ENCODE assay signal across 12 cellular contexts in the genomic region with DNA sequence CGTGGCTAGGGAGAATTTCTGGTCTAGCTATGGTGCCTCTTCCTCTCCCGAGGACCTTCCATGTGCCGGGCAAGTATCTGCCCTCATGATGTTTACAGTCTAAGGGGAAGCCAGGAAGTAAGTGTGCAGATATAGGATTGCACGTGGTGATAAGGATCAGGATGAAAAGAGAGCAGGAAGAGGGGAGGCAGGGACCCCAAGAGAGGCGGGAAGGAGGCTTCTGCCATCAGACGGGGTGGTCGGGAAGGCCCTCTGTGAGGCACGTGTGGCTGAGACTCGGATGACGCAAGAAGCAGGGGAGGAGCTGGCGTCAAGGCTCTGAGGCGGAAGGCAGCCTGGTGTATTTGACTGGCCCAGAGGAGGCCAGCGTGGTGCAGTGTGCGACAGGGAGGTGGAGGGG. TPM values are rescaled to one million over a fixed set of nuclear protein-coding genes. Genes with fewer than 3 reads are reported as not detected.
DNase-seq lines count a peak whose midpoint lies in the region; ATAC-seq and TF ChIP-seq lines count a peak whose summit lies in the region.
"Had no signal": no experiment of that assay in that cellular context is flagged by ENCODE, and none has a peak within 500 bp of the region (broad histone marks: within the 10 kb centered on the region; RNA-seq: fewer than 3 reads in every experiment).

No MANE protein-coding gene starts in this region.

- H4K20me1 ChIP-seq in GM23338 (replicated peaks; ENCODE audit: insufficient read depth) (no peaks in the 10 kb centered on the region), smooth muscle cell (ENCODE audit: low read depth) (peaks cover 35% of the 10 kb centered on the region)

- H3K79me2 ChIP-seq in GM23338 (replicated peaks; ENCODE audit: insufficient read depth) (no peaks in the 10 kb centered on the region), smooth muscle cell (ENCODE audit: low read depth) (no peaks in the 10 kb centered on the region)

- H3K27ac Mint-ChIP-seq in CD4-positive, alpha-beta memory T cell = peak overlapping the region in 2 of 7 donors; percentile 53 to 75
- H3K27ac Mint-ChIP-seq in GM23338 = no peak overlapping the region
- no peak overlapping the region for H3K27ac Mint-ChIP-seq in activated T-helper 17 cell treated with anti-CD3 and anti-CD28 coated beads, Interleukin-2, amount 50 U/mL, for 72 hours
- H3K27ac Mint-ChIP-seq in memory B cell = peak overlapping the region; percentile 85
- H3K27ac Mint-ChIP-seq: endodermal cell, nephron progenitor cell had no signal

- intact Hi-C loops in CD4-positive, alpha-beta memory T cell (cut with micrococcal nuclease) = no loop called here

- DNase-seq in CD4-positive, alpha-beta memory T cell = no peak
- DNase-seq in GM23338 (ENCODE audit: low spot score) (peak; percentile 50), memory B cell (ENCODE audit: low spot score in 2 of 2) (no peak), smooth muscle cell (lab: John Stamatoyannopoulos, UW; ENCODE audit: unreplicated experiment) (no peak), NCI-H1694 treated with DMSO at 0.1 percent for 48 hours (lab: John Stamatoyannopoulos, UW) (no peak), NOMO-1 treated with dmso at 0.1 percent for 144 hours (lab: John Stamatoyannopoulos, UW; ENCODE audit: unreplicated experiment) (no peak)
- DNase-seq: PC-9, T1000 had no signal

- H2AFZ ChIP-seq in GM23338 (peak overlapping the region; percentile 56; the same call in 1 of the 2 replicates), smooth muscle cell (ENCODE audit: low read depth) (no peak overlapping the region)
- H2AFZ ChIP-seq: PC-9 had no signal

- peaks cover 43% of the 10 kb centered on the region for H3K4me1 ChIP-seq in CD4-positive, alpha-beta memory T cell (ENCODE audit: insufficient read depth, low read length)
- H3K4me1 ChIP-seq in GM23338 (ENCODE audit: insufficient read depth) = peaks cover 4% of the 10 kb centered on the region; the same call in 1 of the 2 replicates
- peaks cover 10% of the 10 kb centered on the region for H3K4me1 ChIP-seq in smooth muscle cell (ENCODE audit: low read depth)

- H3K9ac ChIP-seq in smooth muscle cell (ENCODE audit: low read depth) = no peak overlapping the region

- H3K9me3 Mint-ChIP-seq in CD4-positive, alpha-beta memory T cell = no peaks in the 10 kb centered on the region
- H3K9me3 Mint-ChIP-seq in GM23338 (peaks cover 3% of the 10 kb centered on the region; the same call in 1 of the 3 replicates), memory B cell (no peaks in the 10 kb centered on the region)
- H3K9me3 Mint-ChIP-seq in activated T-helper 17 cell treated with anti-CD3 and anti-CD28 coated beads, Interleukin-2, amount 50 U/mL, for 72 hours = no peaks in the 10 kb centered on the region
- H3K9me3 Mint-ChIP-seq: endodermal cell, nephron progenitor cell had no signal

- H3K36me3 ChIP-seq in CD4-positive, alpha-beta memory T cell (ENCODE audit: insufficient read depth, low read length) = no peaks in the 10 kb centered on the region
- no peaks in the 10 kb centered on the region for H3K36me3 ChIP-seq in GM23338 (ENCODE audit: insufficient read depth)
- H3K36me3 ChIP-seq in smooth muscle cell (ENCODE audit: low read depth) = no peaks in the 10 kb centered on the region

- POLR2A ChIA-PET in CD4-positive, alpha-beta memory T cell (lab: Charles Lee; ENCODE audit: partially characterized antibody) = interaction anchor here (1.3 kb wide), 1 partner anchor 59 kb away, joined by 4 read pairs; no protein-coding TSS in a partner anchor

- peaks cover 7 to 18% of the 10 kb centered on the region in 2 donors for H3K27me3 Mint-ChIP-seq in CD4-positive, alpha-beta memory T cell
- H3K27me3 Mint-ChIP-seq in GM23338 (ENCODE audit: insufficient read depth, low read depth, poor library complexity) = peaks cover 37% of the 10 kb centered on the region
- peaks cover 8% of the 10 kb centered on the region for H3K27me3 Mint-ChIP-seq in activated T-helper 17 cell treated with anti-CD3 and anti-CD28 coated beads, Interleukin-2, amount 50 U/mL, for 72 hours
- H3K27me3 Mint-ChIP-seq in memory B cell = peaks cover 4% of the 10 kb centered on the region

- H3K4me3 Mint-ChIP-seq in CD4-positive, alpha-beta memory T cell = peak overlapping the region in 7 of 8 donors; percentile 33 to 86 (median 72)
- H3K4me3 Mint-ChIP-seq in GM23338 (peak overlapping the region; percentile 54), memory B cell (peak overlapping the region; percentile 93)
- H3K4me3 Mint-ChIP-seq in activated T-helper 17 cell treated with anti-CD3 and anti-CD28 coated beads, Interleukin-2, amount 50 U/mL, for 72 hours = peak overlapping the region; percentile 42
- H3K4me3 Mint-ChIP-seq: endodermal cell, nephron progenitor cell had no signal

- 63% methylated on average over 14 of the region's 14 CpGs for WGBS in smooth muscle cell (ENCODE audit: low lambda C conversion rate)

- peak overlapping the region in 1 of 2 donors; percentile 27 for H3K4me3 ChIP-seq in CD4-positive, alpha-beta memory T cell (ENCODE audit: low read length in 2 of 2)
- H3K4me3 ChIP-seq in GM23338 (peak overlapping the region; percentile 57), smooth muscle cell (no peak overlapping the region)
- H3K4me3 ChIP-seq: PC-9 had no signal

- H3K9me3 ChIP-seq in CD4-positive, alpha-beta memory T cell (ENCODE audit: control insufficient read depth in 1 of 2, low read length in 2 of 2) = no peaks in the 10 kb centered on the region
- H3K9me3 ChIP-seq in smooth muscle cell (replicated peaks; ENCODE audit: low read depth) = no peaks in the 10 kb centered on the region
- H3K9me3 ChIP-seq: testis had no signal

- TF ChIP-seq CTCF in GM23338 (conservative IDR thresholded peaks at IDR 0.05; ENCODE audit: low read depth in 2 of 2) = no peak
- TF ChIP-seq CTCF in smooth muscle cell (IDR thresholded peaks at IDR 0.05; ENCODE audit: borderline replicate concordance, insufficient read depth, poor library complexity, severe bottlenecking) = no peak

- peaks cover 12% of the 10 kb centered on the region for H3K27me3 ChIP-seq in CD4-positive, alpha-beta memory T cell (ENCODE audit: insufficient read depth, low read length)
- H3K27me3 ChIP-seq in GM23338 (ENCODE audit: insufficient read depth) (peaks cover 27% of the 10 kb centered on the region), smooth muscle cell (ENCODE audit: low read depth) (peaks cover 49% of the 10 kb centered on the region)
- H3K27me3 ChIP-seq: testis had no signal

- CTCF ChIA-PET in CD4-positive, alpha-beta memory T cell (lab: Charles Lee; ENCODE audit: partially characterized antibody) = interaction anchor here (3.0 kb wide), 1 partner anchor 18 kb away, joined by 9 read pairs; no protein-coding TSS in a partner anchor

- no peaks in the 10 kb centered on the region for H3K9me2 ChIP-seq in GM23338 (ENCODE audit: insufficient read depth)

- no peaks in the 10 kb centered on the region for H3K36me3 Mint-ChIP-seq in CD4-positive, alpha-beta memory T cell
- H3K36me3 Mint-ChIP-seq in GM23338 (ENCODE audit: low read depth) (no peaks in the 10 kb centered on the region; the same call in 2 of the 3 replicates), memory B cell (no peaks in the 10 kb centered on the region)
- H3K36me3 Mint-ChIP-seq in activated T-helper 17 cell treated with anti-CD3 and anti-CD28 coated beads, Interleukin-2, amount 50 U/mL, for 72 hours (ENCODE audit: low read depth) = no peaks in the 10 kb centered on the region

- H3K27ac ChIP-seq in CD4-positive, alpha-beta memory T cell (ENCODE audit: low read depth, low read length) = no peak overlapping the region
- no peak overlapping the region for H3K27ac ChIP-seq in GM23338 (ENCODE audit: low read depth)
- no peak overlapping the region for H3K27ac ChIP-seq in smooth muscle cell (ENCODE audit: low read depth)
- H3K27ac ChIP-seq: PC-9, testis had no signal

- H3K4me1 Mint-ChIP-seq in CD4-positive, alpha-beta memory T cell = peaks cover 19 to 37% (median 28%) of the 10 kb centered on the region in 4 donors
- H3K4me1 Mint-ChIP-seq in GM23338 = peaks cover 17% of the 10 kb centered on the region
- H3K4me1 Mint-ChIP-seq in activated T-helper 17 cell treated with anti-CD3 and anti-CD28 coated beads, Interleukin-2, amount 50 U/mL, for 72 hours = peaks cover 4% of the 10 kb centered on the region
- H3K4me1 Mint-ChIP-seq in memory B cell = peaks cover 38% of the 10 kb centered on the region

- H3F3A ChIP-seq in GM23338 (replicated peaks; ENCODE audit: low read depth) (peaks cover 8% of the 10 kb centered on the region; the same call in 1 of the 2 replicates), smooth muscle cell (ENCODE audit: low read depth) (no peaks in the 10 kb centered on the region)

- ATAC-seq in GM23338 = peak; percentile 9; the same call in 2 of the 3 replicates
- no peak for ATAC-seq in activated T-helper 17 cell treated with anti-CD3 and anti-CD28 coated beads, Interleukin-2, amount 50 U/mL, for 72 hours (replicated peaks)
- no peak for ATAC-seq in memory B cell (ENCODE audit: low read depth)

- H3K4me2 ChIP-seq in GM23338 (peak overlapping the region; percentile 85), smooth muscle cell (no peak overlapping the region)
- H3K4me2 ChIP-seq: PC-9 had no signal

TF ChIP-seq in GM23338, 12 proteins besides CTCF, POLR2A, EP300 and RAD21 (continues in another document):
- TF ChIP-seq POLR2AphosphoS5 (IDR thresholded peaks at IDR 0.05; ENCODE audit: low read depth) = no peak

RNA-seq across cellular contexts. Expression of a gene that starts 0.7 kb away (rescaled TPM):
- total RNA-seq in CD4-positive, alpha-beta memory T cell = 10 to 100 TPM; 79.3 to 82.0 TPM
- polyA plus RNA-seq in CD4-positive, alpha-beta memory T cell = 10 to 100 TPM; 11.9 to 45.3 TPM
- 36.2 and 51.9 TPM in 2 replicates for total RNA-seq in GM23338 (2014; rRNA removed; shearing (Covaris generic))
- polyA plus RNA-seq in GM23338 (2016; fragmentation: Nextera tagmentation; extraction: Ambion mirVana) (7.7 and 8.0 TPM in 2 replicates), smooth muscle cell (19.8 and 26.0 TPM in 2 replicates)
- total RNA-seq in activated T-helper 17 cell treated with anti-CD3 and anti-CD28 coated beads, Interleukin-2, amount 50 U/mL, for 72 hours = 10 to 100 TPM; 38.0 to 62.9 TPM
- total RNA-seq in smooth muscle cell = 13.9 and 18.9 TPM in 2 replicates

Comparison
In these comparisons a context has a peak if more than half of its experiments do, and no peak if none do; other contexts are left out.
1. H3K4me3 Mint-ChIP-seq: peak in every context shown above with its lines; median percentile 93 in memory B cell; 72 in CD4-positive, alpha-beta memory T cell; 54 in GM23338; 42 in activated T-helper 17 cell treated with anti-CD3 and anti-CD28 coated beads, Interleukin-2, amount 50 U/mL, for 72 hours.